Comparison of ENCODE assay signal across 10 cellular contexts in genomic region chr1:84163123-84164038, GRCh38. TPM values are rescaled to one million over a fixed set of nuclear protein-coding genes. Genes with fewer than 3 reads are reported as not detected.
DNase-seq lines count a peak whose midpoint lies in the region; ATAC-seq, FAIRE-seq and TF ChIP-seq lines count a peak whose summit lies in the region.
"Had no signal": no experiment of that assay in that cellular context is flagged by ENCODE, and none has a peak within 500 bp of the region (broad histone marks: within the 10 kb centered on the region; RNA-seq: fewer than 3 reads in every experiment).

No MANE protein-coding gene starts in this region.

- ATAC-seq in CD4-positive, alpha-beta T cell (ENCODE audit: poor library complexity), result no peak
- ATAC-seq in naive thymus-derived CD8-positive, alpha-beta T cell, result peak in 1 of 2 donors; percentile 36
- ATAC-seq in HG02642 (IDR thresholded peaks at IDR 0.05; ENCODE audit: poor library complexity, unreplicated experiment), result no peak

- no peaks in the 10 kb centered on the region for H3K9me3 ChIP-seq in CD4-positive, alpha-beta T cell (ENCODE audit: control insufficient read depth, low read length)
- H3K9me3 ChIP-seq: thoracic aorta had no signal

- no peak for TF ChIP-seq CTCF in CD4-positive, alpha-beta T cell (IDR thresholded peaks at IDR 0.05)
- TF ChIP-seq CTCF in HFFc6 (IDR thresholded peaks at IDR 0.05), result no peak
- no peak for TF ChIP-seq CTCF in D721Med (IDR thresholded peaks at IDR 0.05; ENCODE audit: insufficient read depth, missing control alignments)

- peak overlapping the region; percentile 63 for H3K4me3 Mint-ChIP-seq in CD4-positive, alpha-beta T cell
- peak overlapping the region; percentile 79 for H3K4me3 Mint-ChIP-seq in HFFc6
- peak overlapping the region; percentile 16 to 74 (median 57) for H3K4me3 Mint-ChIP-seq in naive thymus-derived CD8-positive, alpha-beta T cell

- peaks cover 89% of the 10 kb centered on the region for H3K4me1 Mint-ChIP-seq in CD4-positive, alpha-beta T cell (ENCODE audit: low read depth)
- H3K4me1 Mint-ChIP-seq in HFFc6 (ENCODE audit: low read depth), result peaks cover 42% of the 10 kb centered on the region
- peaks cover 30 to 86% (median 68%) of the 10 kb centered on the region in 4 donors for H3K4me1 Mint-ChIP-seq in naive thymus-derived CD8-positive, alpha-beta T cell

- no peak for FAIRE-seq in D721Med (lab: Jason Lieb, UNC)

- H3K27ac ChIP-seq in CD4-positive, alpha-beta T cell (ENCODE audit: low read depth, low read length), result no peak overlapping the region
- peak overlapping the region; percentile 72 for H3K27ac ChIP-seq in angular gyrus (ENCODE audit: low read depth, low read length)
- H3K27ac ChIP-seq: thoracic aorta had no signal

- DNase-seq in CD4-positive, alpha-beta T cell, result no peak
- DNase-seq in HFFc6 (no peak), DMS79 (lab: John Stamatoyannopoulos, UW) (no peak), D721Med (ENCODE audit: insufficient read length, low spot score) (no peak)
- DNase-seq in naive thymus-derived CD8-positive, alpha-beta T cell, result no peak
- no peak for DNase-seq in effector CD8-positive, alpha-beta T cell (lab: John Stamatoyannopoulos, UW)
- DNase-seq: KG1 had no signal

- no peaks in the 10 kb centered on the region for H3K27me3 Mint-ChIP-seq in CD4-positive, alpha-beta T cell
- no peaks in the 10 kb centered on the region for H3K27me3 Mint-ChIP-seq in HFFc6 (ENCODE audit: insufficient read depth)
- H3K27me3 Mint-ChIP-seq in naive thymus-derived CD8-positive, alpha-beta T cell, result no peaks in the 10 kb centered on the region

- H3K9me3 Mint-ChIP-seq in CD4-positive, alpha-beta T cell, result no peaks in the 10 kb centered on the region
- no peaks in the 10 kb centered on the region for H3K9me3 Mint-ChIP-seq in HFFc6
- H3K9me3 Mint-ChIP-seq in naive thymus-derived CD8-positive, alpha-beta T cell, result peaks cover 0 to 3% (median 0%) of the 10 kb centered on the region in 9 donors

- peaks cover 27% of the 10 kb centered on the region for H3K36me3 Mint-ChIP-seq in CD4-positive, alpha-beta T cell (ENCODE audit: low read depth)
- peaks cover 4% of the 10 kb centered on the region; the same call in 1 of the 2 replicates for H3K36me3 Mint-ChIP-seq in HFFc6 (ENCODE audit: low read depth)
- peaks cover 2 to 6% (median 5%) of the 10 kb centered on the region in 3 donors for H3K36me3 Mint-ChIP-seq in naive thymus-derived CD8-positive, alpha-beta T cell

- H3K27ac Mint-ChIP-seq in CD4-positive, alpha-beta T cell, result peak overlapping the region; percentile 34
- H3K27ac Mint-ChIP-seq in HFFc6, result peak overlapping the region; percentile 58
- H3K27ac Mint-ChIP-seq in naive thymus-derived CD8-positive, alpha-beta T cell, result peak overlapping the region in 9 of 10 donors; percentile 40 to 84 (median 73)

- intact Hi-C loops in CD4-positive, alpha-beta T cell (cut with DNase I, micrococcal nuclease), result no loop called here

- POLR2A ChIA-PET in CD4-positive, alpha-beta T cell (lab: Charles Lee), result interaction anchor here (0.9 to 4.7 kb wide), 4 partner anchors 18 to 135 kb away, joined by 3 to 27 read pairs (median 3); partner anchors contain the start of gene PRKACB
- POLR2A ChIA-PET in naive thymus-derived CD8-positive, alpha-beta T cell (lab: Charles Lee), result interaction anchor here (1.1 to 3.3 kb wide), 2 partner anchors 15 to 18 kb away, joined by 4 to 14 read pairs; partner anchors contain the start of gene PRKACB

- no peaks in the 10 kb centered on the region for H3K27me3 ChIP-seq in CD4-positive, alpha-beta T cell (ENCODE audit: control insufficient read depth, insufficient read depth, low read length)

- CTCF ChIA-PET in CD4-positive, alpha-beta T cell (lab: Charles Lee), result interaction anchor here (1.5 kb wide), 2 partner anchors 22 to 29 kb away, joined by 3 read pairs; no protein-coding TSS in a partner anchor

RNA-seq across cellular contexts. Expression of gene PRKACB, which starts 19.3 kb away (rescaled TPM):
- 10 to 100 TPM; 49.7 to 52.4 TPM for total RNA-seq in CD4-positive, alpha-beta T cell
- 10 to 100 TPM; 29.8 to 41.0 (median 36.7) TPM for total RNA-seq in HFFc6 (2021; fragmentation: NEBNext Ultra II Directional; extraction: Animal tissue kit (Norgen Biotek cat#: 25700))
- total RNA-seq in naive thymus-derived CD8-positive, alpha-beta T cell, result 100 to 1,000 TPM; 174 to 194 TPM
- 100 to 1,000 TPM; 120 to 162 (median 131) TPM for polyA plus RNA-seq in naive thymus-derived CD8-positive, alpha-beta T cell
